ENCODE assay signal across 11 cellular contexts in genomic region chr2:190413421-190413820, GRCh38. TPM values are rescaled to one million over a fixed set of nuclear protein-coding genes. Genes with fewer than 3 reads are reported as not detected.
DNase-seq lines count a peak whose midpoint lies in the region; ATAC-seq and TF ChIP-seq lines count a peak whose summit lies in the region.
"Had no signal": no experiment of that assay in that cellular context is flagged by ENCODE, and none has a peak within 500 bp of the region (broad histone marks: within the 10 kb centered on the region; RNA-seq: fewer than 3 reads in every experiment).

No MANE protein-coding gene starts in this region.

- H3K9me3 Mint-ChIP-seq in activated CD8-positive, alpha-beta memory T cell treated with anti-CD3 and anti-CD28 coated beads, Interleukin-2, amount 10 ng/mL, durations not matched to agents 7 days and 5 days (ENCODE audit: low read depth) = no peaks in the 10 kb centered on the region
- no peaks in the 10 kb centered on the region for H3K9me3 Mint-ChIP-seq in Calu3 (ENCODE audit: low read depth, unreplicated experiment)

- H3K27ac Mint-ChIP-seq in activated CD8-positive, alpha-beta memory T cell treated with anti-CD3 and anti-CD28 coated beads, Interleukin-2, amount 10 ng/mL, durations not matched to agents 7 days and 5 days = peak overlapping the region; percentile 38
- no peak overlapping the region for H3K27ac Mint-ChIP-seq in Calu3 (ENCODE audit: unreplicated experiment)

- TF ChIP-seq POLR2A in suprapubic skin (IDR thresholded peaks at IDR 0.05) = no peak

- H3K4me3 ChIP-seq in suprapubic skin = no peak overlapping the region
- H3K4me3 ChIP-seq: BLaER1, SJSA1 had no signal

- TF ChIP-seq CTCF in suprapubic skin (IDR thresholded peaks at IDR 0.05) = no peak
- no peak for TF ChIP-seq CTCF in Calu3 (IDR thresholded peaks at IDR 0.05; ENCODE audit: unreplicated experiment)

- no peak overlapping the region for H3K4me3 Mint-ChIP-seq in activated CD8-positive, alpha-beta memory T cell treated with anti-CD3 and anti-CD28 coated beads, Interleukin-2, amount 10 ng/mL, durations not matched to agents 7 days and 5 days
- H3K4me3 Mint-ChIP-seq in Calu3 (ENCODE audit: low read depth, unreplicated experiment) = no peak overlapping the region

- H3K36me3 Mint-ChIP-seq in activated CD8-positive, alpha-beta memory T cell treated with anti-CD3 and anti-CD28 coated beads, Interleukin-2, amount 10 ng/mL, durations not matched to agents 7 days and 5 days = peaks cover 26% of the 10 kb centered on the region
- peaks cover 8% of the 10 kb centered on the region for H3K36me3 Mint-ChIP-seq in Calu3 (ENCODE audit: insufficient read depth, unreplicated experiment)

- no peaks in the 10 kb centered on the region for H3K27me3 ChIP-seq in suprapubic skin

- CTCF ChIA-PET in activated CD8-positive, alpha-beta memory T cell treated with anti-CD3 and anti-CD28 coated beads, Interleukin-2, amount 10 ng/mL, durations not matched to agents 7 days and 5 days (lab: Charles Lee) = interaction anchor here (0.5 kb wide), 1 partner anchor 37 kb away, joined by 3 read pairs; no protein-coding TSS in a partner anchor
- CTCF ChIA-PET in Calu3 (lab: Charles Lee) = no interaction called here

- 31% methylated on average over 4 of the region's 4 CpGs for WGBS in suprapubic skin

- H3K9me3 ChIP-seq in suprapubic skin = no peaks in the 10 kb centered on the region
- H3K9me3 ChIP-seq: BLaER1, SJSA1 had no signal

- no peaks in the 10 kb centered on the region for H3K27me3 Mint-ChIP-seq in activated CD8-positive, alpha-beta memory T cell treated with anti-CD3 and anti-CD28 coated beads, Interleukin-2, amount 10 ng/mL, durations not matched to agents 7 days and 5 days
- no peaks in the 10 kb centered on the region for H3K27me3 Mint-ChIP-seq in Calu3 (ENCODE audit: unreplicated experiment)

- no peak for DNase-seq in activated CD8-positive, alpha-beta memory T cell treated with anti-CD3 and anti-CD28 coated beads, Interleukin-2, amount 10 ng/mL, durations not matched to agents 7 days and 5 days
- DNase-seq in activated CD8-positive, alpha-beta memory T cell treated with anti-CD3 and anti-CD28 coated beads, Interleukin-2, amount 50 U/mL, for 4 hours = no peak
- DNase-seq in NOMO-1 treated with DMSO at 0.1 percent for 48 hours (lab: John Stamatoyannopoulos, UW; ENCODE audit: unreplicated experiment) = peak; percentile 9
- DNase-seq in epithelial cell of prostate (ENCODE audit: low read depth, low spot score) = peak; percentile 64
- DNase-seq in suprapubic skin (ENCODE audit: low spot score in 2 of 2) = no peak
- no peak for DNase-seq in NCI-H2227 (lab: John Stamatoyannopoulos, UW; ENCODE audit: unreplicated experiment)
- DNase-seq in Calu3 = no peak
- DNase-seq: stimulated activated CD4-positive, alpha-beta T cell treated with anti-CD3 and anti-CD28 coated beads, Interleukin-2, amount 100 ng/mL, for 48 hours had no signal

- TF ChIP-seq EP300 in suprapubic skin (IDR thresholded peaks at IDR 0.05) = no peak

- no peak for ATAC-seq in activated CD8-positive, alpha-beta memory T cell treated with anti-CD3 and anti-CD28 coated beads, Interleukin-2, amount 10 ng/mL, durations not matched to agents 7 days and 5 days
- ATAC-seq in GM21529 (IDR thresholded peaks at IDR 0.05; ENCODE audit: unreplicated experiment) = no peak

- H3K4me1 ChIP-seq in suprapubic skin = peaks cover 94% of the 10 kb centered on the region

- peaks cover 62% of the 10 kb centered on the region for H3K4me1 Mint-ChIP-seq in activated CD8-positive, alpha-beta memory T cell treated with anti-CD3 and anti-CD28 coated beads, Interleukin-2, amount 10 ng/mL, durations not matched to agents 7 days and 5 days
- peaks cover 16% of the 10 kb centered on the region for H3K4me1 Mint-ChIP-seq in Calu3 (ENCODE audit: low read depth, unreplicated experiment)

- BruUV-seq in Calu3 (replicated peaks; lab: Mats Ljungman, UMichigan) = no TSS peak

- peak overlapping the region; percentile 39 for H3K27ac ChIP-seq in epithelial cell of prostate
- H3K27ac ChIP-seq in suprapubic skin = peak overlapping the region; percentile 71
- H3K27ac ChIP-seq: BLaER1, SJSA1 had no signal

- intact Hi-C loops in Calu3 (cut with micrococcal nuclease; ENCODE audit: unreplicated experiment) = no loop called here

- H3K36me3 ChIP-seq in suprapubic skin = no peaks in the 10 kb centered on the region
- H3K36me3 ChIP-seq: BLaER1, SJSA1 had no signal

RNA-seq across cellular contexts. Expression of gene MFSD6, which starts 5.3 kb away (rescaled TPM):
- total RNA-seq in activated CD8-positive, alpha-beta memory T cell treated with anti-CD3 and anti-CD28 coated beads, Interleukin-2, amount 10 ng/mL, durations not matched to agents 7 days and 5 days = 10 to 100 TPM; 53.1 to 56.4 TPM
- total RNA-seq in suprapubic skin (100 to 1,000 TPM; 182 to 295 (median 199) TPM), Calu3 (2022) (29.8 and 39.4 TPM in 2 replicates)

Comparison
In these comparisons a context has a peak if more than half of its experiments do, and no peak if none do; other contexts are left out.
1. DNase-seq: peak in NOMO-1 treated with DMSO at 0.1 percent for 48 hours (single experiment) and epithelial cell of prostate (single experiment); none in activated CD8-positive, alpha-beta memory T cell treated with anti-CD3 and anti-CD28 coated beads, Interleukin-2, amount 10 ng/mL, durations not matched to agents 7 days and 5 days (single experiment), activated CD8-positive, alpha-beta memory T cell treated with anti-CD3 and anti-CD28 coated beads, Interleukin-2, amount 50 U/mL, for 4 hours (single experiment), suprapubic skin (0 of 2), NCI-H2227 (single experiment) and Calu3 (single experiment).